In genomic region chr21:34580181-34580700, GRCh38 we compare ENCODE assay signal across 14 cellular contexts. TPM values are rescaled to one million over a fixed set of nuclear protein-coding genes. Genes with fewer than 3 reads are reported as not detected.
A peak's percentile ranks its signal among the peaks of the same experiment; 100 is the strongest.
DNase-seq lines count a peak whose midpoint lies in the region; FAIRE-seq and TF ChIP-seq lines count a peak whose summit lies in the region.
"Had no signal": no experiment of that assay in that cellular context is flagged by ENCODE, and none has a peak within 500 bp of the region (broad histone marks: within the 10 kb centered on the region; RNA-seq: fewer than 3 reads in every experiment).

No MANE protein-coding gene starts in this region.

- H3K36me3 ChIP-seq in left ventricle myocardium inferior (no peaks in the 10 kb centered on the region), skeletal muscle tissue (ENCODE audit: control insufficient read depth in 3 of 3, insufficient read depth in 3 of 3, low read length in 3 of 3) (no peaks in the 10 kb centered on the region), kidney (ENCODE audit: control insufficient read depth in 1 of 2, insufficient read depth in 2 of 2, low read length in 2 of 2) (no peaks in the 10 kb centered on the region)

- H3K4me1 ChIP-seq in left ventricle myocardium inferior (peaks cover 98% of the 10 kb centered on the region), skeletal muscle tissue (ENCODE audit: control insufficient read depth in 3 of 3, insufficient read depth in 3 of 3, low read length in 3 of 3) (peaks cover 29 to 55% (median 54%) of the 10 kb centered on the region in 3 donors), kidney (ENCODE audit: control insufficient read depth in 1 of 2, insufficient read depth in 1 of 2, low read depth in 1 of 2, low read length in 2 of 2) (no peaks in the 10 kb centered on the region)

- H3K4me3 ChIP-seq in coronary artery (no peak overlapping the region), left ventricle myocardium inferior (no peak overlapping the region), skeletal muscle tissue (ENCODE audit: low read length in 3 of 3) (peak overlapping the region in 1 of 3 donors; percentile 3), kidney (ENCODE audit: low read length in 2 of 2) (no peak overlapping the region)

- intact Hi-C loops in left ventricle myocardium inferior (cut with micrococcal nuclease) (no loop called here), kidney (cut with DNase I) (no loop called here)

- H3K27me3 ChIP-seq in left ventricle myocardium inferior (ENCODE audit: low read depth), result no peaks in the 10 kb centered on the region
- no peaks in the 10 kb centered on the region for H3K27me3 ChIP-seq in skeletal muscle tissue (ENCODE audit: control insufficient read depth in 3 of 3, insufficient read depth in 3 of 3, low read length in 3 of 3)

- TF ChIP-seq CTCF in coronary artery (IDR thresholded peaks at IDR 0.05) (no peak), left ventricle myocardium inferior (IDR thresholded peaks at IDR 0.05; ENCODE audit: borderline replicate concordance) (no peak), kidney (IDR thresholded peaks at IDR 0.05; ENCODE audit: borderline replicate concordance, extremely low read depth, insufficient read depth) (no peak)

- DNase-seq in NCI-H187 (lab: John Stamatoyannopoulos, UW) (peak; percentile 30 to 53), coronary artery (ENCODE audit: low spot score) (no peak), left ventricle myocardium inferior (peak; percentile 80), kidney (no peak), NCI-H226 (no peak), KG1 (lab: John Stamatoyannopoulos, UW) (no peak)
- DNase-seq in stimulated activated CD4-positive, alpha-beta T cell treated with anti-CD3 and anti-CD28 coated beads, Interleukin-2, amount 100 ng/mL, for 24 hours, result no peak
- DNase-seq: activated T-cell treated with anti-CD3 and anti-CD28 coated beads for 4 hours; amygdala; CD4-positive, alpha-beta T cell; effector CD4-positive, alpha-beta T cell; GF-D8 had no signal

- H3K9me3 ChIP-seq in left ventricle myocardium inferior (replicated peaks) (no peaks in the 10 kb centered on the region), skeletal muscle tissue (ENCODE audit: control insufficient read depth in 3 of 3, low read length in 3 of 3) (no peaks in the 10 kb centered on the region), kidney (ENCODE audit: control insufficient read depth in 1 of 2, low read length in 2 of 2) (no peaks in the 10 kb centered on the region)

- FAIRE-seq in kidney (lab: Jason Lieb, UNC), result no peak

- H3K27ac ChIP-seq in coronary artery (peak overlapping the region; percentile 18 to 76), left ventricle myocardium inferior (replicated peaks) (peak overlapping the region; percentile 91), skeletal muscle tissue (ENCODE audit: low read depth, low read length) (peak overlapping the region; percentile 57), kidney (ENCODE audit: low read depth in 2 of 2, low read length in 2 of 2) (no peak overlapping the region)
- H3K27ac ChIP-seq: VCaP had no signal

- H3K9ac ChIP-seq in skeletal muscle tissue (ENCODE audit: low read depth in 1 of 3, low read length in 3 of 3) (peak overlapping the region in 1 of 3 donors; percentile 47), kidney (ENCODE audit: low read length in 2 of 2) (no peak overlapping the region)

RNA-seq across cellular contexts. Expression of gene RCAN1, which starts 34.7 kb away (rescaled TPM):
- total RNA-seq in left ventricle myocardium inferior (75.3 TPM), skeletal muscle tissue (33.4 TPM), kidney (31.3 TPM)
- 55.3 TPM for polyA plus RNA-seq in kidney (ENCODE audit: insufficient read depth, low read depth, low replicate concordance)

Comparison
In these comparisons a context has a peak if more than half of its experiments do, and no peak if none do; other contexts are left out.
1. DNase-seq: peak in NCI-H187 (2 of 2) and left ventricle myocardium inferior (single experiment); none in coronary artery (single experiment), kidney (single experiment), NCI-H226 (single experiment), KG1 (single experiment) and stimulated activated CD4-positive, alpha-beta T cell treated with anti-CD3 and anti-CD28 coated beads, Interleukin-2, amount 100 ng/mL, for 24 hours (0 of 2).
2. H3K27ac ChIP-seq: peak in coronary artery (2 of 2), left ventricle myocardium inferior (single experiment) and skeletal muscle tissue (single experiment); none in kidney (0 of 2).